Comparison of ENCODE assay signal across 8 cellular contexts in genomic region chr12:12266389-12266872, GRCh38. TPM values are rescaled to one million over a fixed set of nuclear protein-coding genes. Genes with fewer than 3 reads are reported as not detected.
DNase-seq lines count a peak whose midpoint lies in the region; ATAC-seq, FAIRE-seq and TF ChIP-seq lines count a peak whose summit lies in the region.

No MANE protein-coding gene starts in this region.

- no peaks in the 10 kb centered on the region for H3K36me3 ChIP-seq in CD4-positive, CD25-positive, alpha-beta regulatory T cell (ENCODE audit: control insufficient read depth, insufficient read depth, low read length)
- H3K36me3 ChIP-seq in keratinocyte (ENCODE audit: control insufficient read depth in 2 of 2, extremely low read depth in 1 of 2, insufficient read depth in 2 of 2, low read length in 2 of 2): no peaks in the 10 kb centered on the region
- no peaks in the 10 kb centered on the region for H3K36me3 ChIP-seq in stomach

- ATAC-seq in CD4-positive, CD25-positive, alpha-beta regulatory T cell (ENCODE audit: low read depth in 2 of 2): peak in 1 of 2 donors; percentile 10
- ATAC-seq in HG03064 (IDR thresholded peaks at IDR 0.05; ENCODE audit: low read depth, unreplicated experiment) (peak; percentile 33), GM21447 (IDR thresholded peaks at IDR 0.05; ENCODE audit: unreplicated experiment) (no peak)

- peaks cover 77% of the 10 kb centered on the region for H3K27me3 Mint-ChIP-seq in CD4-positive, CD25-positive, alpha-beta regulatory T cell

- H3K79me2 ChIP-seq in keratinocyte (ENCODE audit: control insufficient read depth, insufficient read depth, low read length): peaks cover 47% of the 10 kb centered on the region

- dilution Hi-C loops in keratinocyte (cut with MboI; ENCODE audit: extremely low pct_ligation_motif_present, low sequenced_read_pairs): no loop called here

- TF ChIP-seq CTCF in astrocyte of the cerebellum (IDR thresholded peaks at IDR 0.05; ENCODE audit: low read depth, low read length, missing control alignments) (no peak), keratinocyte (optimal IDR thresholded peaks at IDR 0.05 in 1 of 3, IDR thresholded peaks at IDR 0.05 in 1 of 3, conservative IDR thresholded peaks at IDR 0.05 in 1 of 3; ENCODE audit: extremely low read depth in 1 of 3, insufficient read depth in 2 of 3, low read length in 3 of 3) (no peak), stomach (IDR thresholded peaks at IDR 0.05) (no peak), D721Med (IDR thresholded peaks at IDR 0.05; ENCODE audit: insufficient read depth, missing control alignments) (no peak)

- TF ChIP-seq POLR2A in stomach (IDR thresholded peaks at IDR 0.05): no peak

- DNase-seq in CD4-positive, CD25-positive, alpha-beta regulatory T cell: no peak
- DNase-seq in astrocyte of the cerebellum (ENCODE audit: low read depth) (no peak), keratinocyte (ENCODE audit: low read depth, low spot score) (no peak), stomach (no peak), D721Med (ENCODE audit: insufficient read length, low spot score) (no peak), inferior parietal cortex (ENCODE audit: extremely low spot score) (no peak)

- peak overlapping the region; percentile 76 to 89 (median 86) for H3K4me3 Mint-ChIP-seq in CD4-positive, CD25-positive, alpha-beta regulatory T cell

- H3K36me3 Mint-ChIP-seq in CD4-positive, CD25-positive, alpha-beta regulatory T cell: no peaks in the 10 kb centered on the region

- intact Hi-C loops in stomach (cut with DNase I; ENCODE audit: low total_unique reads): no loop called here

- no peaks in the 10 kb centered on the region for H3K9me3 ChIP-seq in CD4-positive, CD25-positive, alpha-beta regulatory T cell (ENCODE audit: control insufficient read depth in 2 of 2, low read length in 2 of 2)
- H3K9me3 ChIP-seq in keratinocyte (ENCODE audit: control insufficient read depth, low read depth, low read length): no peaks in the 10 kb centered on the region
- no peaks in the 10 kb centered on the region for H3K9me3 ChIP-seq in stomach

- H4K20me1 ChIP-seq in keratinocyte (ENCODE audit: control insufficient read depth, extremely low read depth, insufficient read depth, low read length): no peaks in the 10 kb centered on the region

- WGBS in stomach, 5 donors: 0 to 1% (median 1%) methylated on average over 17 to 27 of the region's 27 CpGs

- FAIRE-seq in keratinocyte (lab: Jason Lieb, UNC) (no peak), D721Med (lab: Jason Lieb, UNC) (no peak)

- TF ChIP-seq EP300 in stomach (IDR thresholded peaks at IDR 0.05): no peak

- H3K27ac Mint-ChIP-seq in CD4-positive, CD25-positive, alpha-beta regulatory T cell: peak overlapping the region in 2 of 3 donors; percentile 72 to 83

- H3K27ac ChIP-seq in CD4-positive, CD25-positive, alpha-beta regulatory T cell (ENCODE audit: insufficient read depth, low read length, poor library complexity, severe bottlenecking): no peak overlapping the region
- peak overlapping the region; percentile 99 for H3K27ac ChIP-seq in keratinocyte (ENCODE audit: control insufficient read depth, insufficient read depth, low read length)
- peak overlapping the region; percentile 97 to 99 (median 98) for H3K27ac ChIP-seq in stomach

- H3K4me3 ChIP-seq in CD4-positive, CD25-positive, alpha-beta regulatory T cell (ENCODE audit: low read depth, low read length): no peak overlapping the region
- peak overlapping the region; percentile 63 for H3K4me3 ChIP-seq in astrocyte of the cerebellum (ENCODE audit: low read depth, low read length)
- H3K4me3 ChIP-seq in keratinocyte (ENCODE audit: control insufficient read depth in 2 of 3, extremely low read depth in 1 of 3, insufficient read depth in 2 of 3, low read depth in 1 of 3, low read length in 3 of 3): peak overlapping the region; percentile 71 to 87 (median 80)
- H3K4me3 ChIP-seq in stomach: peak overlapping the region; percentile 66 to 88 (median 78)

- no peaks in the 10 kb centered on the region for H3K9me1 ChIP-seq in keratinocyte (ENCODE audit: control insufficient read depth, extremely low read depth, insufficient read depth, low read length)

- peaks cover 30% of the 10 kb centered on the region for H3K27me3 ChIP-seq in CD4-positive, CD25-positive, alpha-beta regulatory T cell (ENCODE audit: control insufficient read depth, insufficient read depth, low read length)
- no peaks in the 10 kb centered on the region for H3K27me3 ChIP-seq in keratinocyte (ENCODE audit: control insufficient read depth, extremely low read depth, insufficient read depth, low read length)
- peaks cover 0 to 17% (median 0%) of the 10 kb centered on the region in 3 donors for H3K27me3 ChIP-seq in stomach

- H3K4me1 Mint-ChIP-seq in CD4-positive, CD25-positive, alpha-beta regulatory T cell: peaks cover 5 to 22% (median 17%) of the 10 kb centered on the region in 4 donors

- in situ Hi-C loops in astrocyte of the cerebellum (cut with HindIII; ENCODE audit: low sequenced_read_pairs): loop anchor here (10.0 kb wide), 1 partner anchor 58 kb away; no protein-coding TSS in a partner anchor

- H3K9me3 Mint-ChIP-seq in CD4-positive, CD25-positive, alpha-beta regulatory T cell: no peaks in the 10 kb centered on the region

- H3K4me1 ChIP-seq in CD4-positive, CD25-positive, alpha-beta regulatory T cell (ENCODE audit: control insufficient read depth, insufficient read depth, low read length, poor library complexity, severe bottlenecking): peaks cover 16% of the 10 kb centered on the region
- H3K4me1 ChIP-seq in keratinocyte (ENCODE audit: control insufficient read depth, extremely low read depth, insufficient read depth, low read length): peaks cover 6% of the 10 kb centered on the region
- H3K4me1 ChIP-seq in stomach: peaks cover 11 to 38% (median 23%) of the 10 kb centered on the region in 4 donors

- peak overlapping the region; percentile 99 for H3K9ac ChIP-seq in keratinocyte (ENCODE audit: control insufficient read depth, extremely low read depth, insufficient read depth, low read length)

- H3K4me2 ChIP-seq in keratinocyte (ENCODE audit: control insufficient read depth, extremely low read depth, insufficient read depth, low read depth, low read length): peak overlapping the region; percentile 92

- H2AFZ ChIP-seq in keratinocyte (ENCODE audit: control insufficient read depth, low read length): peak overlapping the region; percentile 100

RNA-seq across cellular contexts. Expression of gene LRP6, which starts 0.4 kb away (rescaled TPM):
- 1.4 TPM for total RNA-seq in CD4-positive, CD25-positive, alpha-beta regulatory T cell
- 1 to 10 TPM in 1 of 4 donors, under 1 TPM in 1, not detected in 2; 0.76 to 1.3 TPM for polyA plus RNA-seq in CD4-positive, CD25-positive, alpha-beta regulatory T cell
- polyA plus RNA-seq in keratinocyte (9.9 to 13.0 TPM (median 12.8 TPM) in 3 replicates), stomach (1 to 10 TPM; 2.7 to 4.1 (median 3.2) TPM)
- 13.1 TPM for polyA plus RNA-seq in keratinocyte (2011; ENCODE audit: low read depth)
- 3.9 and 5.5 TPM in 2 replicates for polyA plus RNA-seq in keratinocyte (2011; cell fraction: cytosol; rRNA removed)
- polyA plus RNA-seq in keratinocyte (2011; cell fraction: nucleus; rRNA removed): 31.9 and 34.2 TPM in 2 replicates
- polyA plus RNA-seq in keratinocyte (2012; ENCODE audit: low replicate concordance): 5.1 and 9.2 TPM in 2 replicates
- polyA minus RNA-seq in keratinocyte: 48.1 to 57.1 TPM (median 54.9 TPM) in 3 replicates
- polyA minus RNA-seq in keratinocyte (2011; cell fraction: cytosol; rRNA and poly(A)+ RNA removed): 12.1 TPM
- polyA minus RNA-seq in keratinocyte (2011; cell fraction: nucleus; rRNA and poly(A)+ RNA removed): 63.8 and 91.2 TPM in 2 replicates
- 100 to 1,000 TPM in 1 of 5 donors, 10 to 100 TPM in 4; 36.2 to 113 (median 40.3) TPM for total RNA-seq in stomach
